28 cellular contexts compared by ENCODE assay signal in genomic region chr12:74482115-74482514, GRCh38.
"Had no signal": no experiment of that assay in that cellular context is flagged by ENCODE, and none has a peak within 500 bp of the region (broad histone marks: within the 10 kb centered on the region; RNA-seq: fewer than 3 reads in every experiment).

No MANE protein-coding gene starts in this region.

- DNase-seq: hippocampal formation; kidney; left colon; left lung; lower lobe of right lung; mammary epithelial cell; mesenchymal stem cell; nucleus accumbens; pancreas; posterior cingulate gyrus; retina; right cardiac atrium; stimulated activated CD4-positive, alpha-beta T cell treated with anti-CD3 and anti-CD28 coated beads, Interleukin-12 subunit alpha, Interleukin-12 subunit beta, amount 100 ng/mL, for 4 hours; stimulated activated CD4-positive, alpha-beta T cell treated with anti-CD3 and anti-CD28 coated beads, Interleukin-15, amount 100 ng/mL, for 24 hours; stimulated activated CD4-positive, alpha-beta T cell treated with anti-CD3 and anti-CD28 coated beads, Interleukin-2, amount 100 ng/mL, for 24 hours; stimulated activated CD4-positive, alpha-beta T cell treated with anti-CD3 and anti-CD28 coated beads, Interleukin-4, amount 100 ng/mL, for 1 hour; stimulated activated naive CD4-positive, alpha-beta T cell; uterus had no signal

- H3K4me3 Mint-ChIP-seq: nephron; neural crest cell; stimulated activated naive CD8-positive, alpha-beta T cell treated with anti-CD3 and anti-CD28 coated beads, Interleukin-15, Interleukin-2, amounts not matched to agents 100 ng/mL and 50 ng/mL, for 24 hours; type B pancreatic cell had no signal

- H3K27ac ChIP-seq: left lung, lower lobe of right lung, pancreas, prostate gland, skin epidermis, suprapubic skin, tibial nerve, uterus had no signal

- H3K9me3 ChIP-seq: left lung, lower lobe of right lung, pancreas, prostate gland, suprapubic skin, tibial nerve, uterus had no signal

- H3K27me3 Mint-ChIP-seq: type B pancreatic cell had no signal

- FAIRE-seq: islet of Langerhans, kidney, pancreas had no signal

- H3K4me3 ChIP-seq: left lung, lower lobe of right lung, pancreas, prostate gland, skin epidermis, suprapubic skin, tibial nerve, uterus had no signal

- H3K4me1 Mint-ChIP-seq: nephron, neural crest cell had no signal

- H3K9me3 Mint-ChIP-seq: nephron; neural crest cell; stimulated activated naive CD8-positive, alpha-beta T cell treated with anti-CD3 and anti-CD28 coated beads, Interleukin-15, Interleukin-2, amounts not matched to agents 100 ng/mL and 50 ng/mL, for 24 hours; type B pancreatic cell had no signal

- ATAC-seq: left colon, left lung, lower lobe of right lung, pancreas, right cardiac atrium, sciatic nerve had no signal

- H3K36me3 Mint-ChIP-seq: type B pancreatic cell had no signal

- H3K27ac Mint-ChIP-seq: nephron; stimulated activated naive CD8-positive, alpha-beta T cell treated with anti-CD3 and anti-CD28 coated beads, Interleukin-15, Interleukin-2, amounts not matched to agents 100 ng/mL and 50 ng/mL, for 24 hours; type B pancreatic cell had no signal

- H3K4me1 ChIP-seq: left lung, lower lobe of right lung, pancreas, prostate gland, suprapubic skin, tibial nerve, uterus had no signal
